Comparison of ENCODE assay signal across 9 cellular contexts in the genomic region with DNA sequence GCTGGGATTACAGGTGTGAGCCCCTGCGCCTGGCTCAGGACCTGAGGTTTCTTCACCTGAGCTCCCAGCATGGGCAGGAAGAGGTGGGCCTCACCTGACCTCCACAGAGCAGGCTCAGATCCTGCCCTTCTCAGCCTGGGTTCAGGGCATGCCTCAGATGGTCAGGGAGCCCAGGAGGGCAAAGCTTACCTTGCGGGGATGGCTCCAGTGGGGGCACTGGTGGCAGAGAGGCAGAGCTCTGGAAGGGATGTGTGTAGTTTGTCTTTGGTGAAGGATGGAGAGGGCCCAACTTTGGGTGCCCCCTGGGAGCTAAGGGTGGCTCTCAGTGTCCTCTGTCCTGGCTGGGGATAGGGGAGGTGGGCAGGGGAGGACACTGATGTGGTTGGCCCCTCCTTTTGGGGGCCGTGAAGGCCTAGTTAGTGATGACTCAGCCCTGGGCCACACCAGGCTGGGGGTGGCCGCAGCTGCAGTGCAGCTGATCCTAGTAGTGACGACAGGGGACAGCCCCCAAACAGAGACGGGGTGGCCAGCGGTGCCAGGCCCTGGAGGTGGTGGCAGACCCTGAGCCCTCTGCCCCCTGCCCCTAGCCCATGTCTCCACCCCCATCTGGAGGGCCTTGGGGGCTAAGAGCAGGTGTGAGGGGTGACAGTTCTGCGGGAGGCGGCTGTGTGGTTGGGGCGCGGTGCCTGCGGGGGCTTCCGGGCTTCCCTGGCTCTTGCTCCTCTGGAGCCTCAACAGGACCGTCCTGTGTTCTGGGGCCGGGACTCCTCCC. TPM values are rescaled to one million over a fixed set of nuclear protein-coding genes. Genes with fewer than 3 reads are reported as not detected.
DNase-seq lines count a peak whose midpoint lies in the region; ATAC-seq and TF ChIP-seq lines count a peak whose summit lies in the region.
"Had no signal": no experiment of that assay in that cellular context is flagged by ENCODE, and none has a peak within 500 bp of the region (broad histone marks: within the 10 kb centered on the region; RNA-seq: fewer than 3 reads in every experiment).

No MANE protein-coding gene starts in this region.

- peak overlapping the region; percentile 70 to 84 (median 78) for H3K9ac ChIP-seq in BLaER1 treated with 17β-estradiol and CSF1 and Interleukin-3, amounts not matched to agents 10 nM and 100 nM
- H3K9ac ChIP-seq in neural progenitor cell, result no peak overlapping the region

- no peak for TF ChIP-seq POLR2A in lower leg skin (IDR thresholded peaks at IDR 0.05)

- H3K4me1 ChIP-seq in BLaER1 treated with 17β-estradiol and CSF1 and Interleukin-3, amounts not matched to agents 10 nM and 100 nM, result peaks cover 70 to 96% (median 90%) of the 10 kb centered on the region in 10 experiments
- peaks cover 7% of the 10 kb centered on the region for H3K4me1 ChIP-seq in neural progenitor cell

- no peaks in the 10 kb centered on the region for H3K79me2 ChIP-seq in neural progenitor cell (ENCODE audit: low read depth)

- H3K4me2 ChIP-seq in BLaER1 treated with 17β-estradiol and CSF1 and Interleukin-3, amounts not matched to agents 10 nM and 100 nM, result peak overlapping the region; percentile 89 to 100 (median 98)
- no peak overlapping the region for H3K4me2 ChIP-seq in neural progenitor cell

- no peak overlapping the region for H3K27ac Mint-ChIP-seq in neural progenitor cell

- H2AFZ ChIP-seq in neural progenitor cell (replicated peaks), result no peak overlapping the region

- intact Hi-C loops in dorsolateral prefrontal cortex (cut with DNase I), result no loop called here
- intact Hi-C loops in lower leg skin (cut with DNase I; ENCODE audit: low total_unique reads), result loop anchor here (10.0 kb wide), 1 partner anchor 52 kb away; no protein-coding TSS in a partner anchor

- WGBS in lower leg skin, 2 donors, result 59 to 62% methylated on average over 5 to 15 of the region's 15 CpGs

- peak overlapping the region; percentile 22 for H3K4me3 Mint-ChIP-seq in neural progenitor cell

- H3K4me1 Mint-ChIP-seq in neural progenitor cell, result peaks cover 6% of the 10 kb centered on the region

- no peaks in the 10 kb centered on the region for H3F3A ChIP-seq in neural progenitor cell (ENCODE audit: low read depth)

- TF ChIP-seq CTCF in dorsolateral prefrontal cortex (IDR thresholded peaks at IDR 0.05 in 54 of 56, conservative IDR thresholded peaks at IDR 0.05 in 2 of 56; ENCODE audit: low read depth in 1 of 56, partially characterized antibody in 56 of 56) (no peak), neural progenitor cell (IDR thresholded peaks at IDR 0.05) (no peak), lower leg skin (IDR thresholded peaks at IDR 0.05) (no peak)

- no peaks in the 10 kb centered on the region for H3K36me3 Mint-ChIP-seq in neural progenitor cell

- H3K36me3 ChIP-seq in BLaER1 treated with 17β-estradiol and CSF1 and Interleukin-3, amounts not matched to agents 10 nM and 100 nM, result peaks cover 0 to 18% (median 0%) of the 10 kb centered on the region in 11 experiments; a peak in 8 of 22 replicates
- H3K36me3 ChIP-seq in neural progenitor cell, result no peaks in the 10 kb centered on the region

- peaks cover 4% of the 10 kb centered on the region for H3K27me3 Mint-ChIP-seq in neural progenitor cell (ENCODE audit: insufficient read depth, low read depth)

- H3K9me3 Mint-ChIP-seq in neural progenitor cell, result no peaks in the 10 kb centered on the region

- ATAC-seq in HG03460 (IDR thresholded peaks at IDR 0.05; ENCODE audit: unreplicated experiment), result no peak

- peaks cover 0 to 47% (median 13%) of the 10 kb centered on the region in 11 experiments; a peak in 15 of 22 replicates for H4K20me1 ChIP-seq in BLaER1 treated with 17β-estradiol and CSF1 and Interleukin-3, amounts not matched to agents 10 nM and 100 nM
- H4K20me1 ChIP-seq in neural progenitor cell (ENCODE audit: low read depth), result peaks cover 5% of the 10 kb centered on the region

- peak overlapping the region; percentile 54 to 82 (median 77) for H3K27ac ChIP-seq in BLaER1 treated with 17β-estradiol and CSF1 and Interleukin-3, amounts not matched to agents 10 nM and 100 nM
- H3K27ac ChIP-seq in dorsolateral prefrontal cortex (peak overlapping the region; percentile 88 to 99 (median 97)), neural progenitor cell (no peak overlapping the region)

- peak in 7 of 10 donors; percentile 48 to 84 (median 70) for DNase-seq in dorsolateral prefrontal cortex
- DNase-seq in neural progenitor cell (ENCODE audit: low spot score), result no peak
- DNase-seq in HCEC 1CT, result no peak
- DNase-seq in lower leg skin (ENCODE audit: low spot score in 2 of 2), result no peak
- DNase-seq: DMS153, islet precursor cell, NCI-H524 treated with DMSO at 0.1 percent for 48 hours had no signal

- no peaks in the 10 kb centered on the region for H3K9me3 ChIP-seq in BLaER1 treated with 17β-estradiol and CSF1 and Interleukin-3, amounts not matched to agents 10 nM and 100 nM (replicated peaks in 1 of 11)
- no peaks in the 10 kb centered on the region for H3K9me3 ChIP-seq in neural progenitor cell (ENCODE audit: low read depth)

- peaks cover 5 to 17% (median 14%) of the 10 kb centered on the region in 11 experiments; a peak in 20 of 22 replicates for H3K27me3 ChIP-seq in BLaER1 treated with 17β-estradiol and CSF1 and Interleukin-3, amounts not matched to agents 10 nM and 100 nM
- no peaks in the 10 kb centered on the region for H3K27me3 ChIP-seq in dorsolateral prefrontal cortex
- H3K27me3 ChIP-seq in neural progenitor cell, result peaks cover 13% of the 10 kb centered on the region

- peak overlapping the region; percentile 39 to 74 (median 58) for H3K4me3 ChIP-seq in BLaER1 treated with 17β-estradiol and CSF1 and Interleukin-3, amounts not matched to agents 10 nM and 100 nM
- H3K4me3 ChIP-seq in dorsolateral prefrontal cortex (peak overlapping the region in 58 of 59 donors; percentile 27 to 67 (median 48)), neural progenitor cell (no peak overlapping the region), lower leg skin (ENCODE audit: low read depth, poor library complexity, severe bottlenecking) (no peak overlapping the region)

RNA-seq across cellular contexts. Expression of a gene that starts 5.8 kb away (rescaled TPM):
- total RNA-seq in dorsolateral prefrontal cortex (100 to 1,000 TPM in 28 of 120 experiments, 10 to 100 TPM in 92; 46.4 to 200 (median 84.6) TPM), neural progenitor cell (ENCODE audit: low replicate concordance) (3.0 and 9.1 TPM in 2 replicates), lower leg skin (10 to 100 TPM; 11.9 to 30.6 (median 27.3) TPM)

RNA-seq across cellular contexts. Expression of a gene that starts 12.9 kb away (rescaled TPM):
- total RNA-seq in dorsolateral prefrontal cortex (1 to 10 TPM in 45 of 120 experiments, under 1 TPM in 23, not detected in 52; 0.43 to 4.3 (median 1.1) TPM), neural progenitor cell (ENCODE audit: low replicate concordance) (0.99 TPM in 1 of 2 replicates, not detected in the other), lower leg skin (1 to 10 TPM in 2 of 4 donors, under 1 TPM in 1, not detected in 1; 0.38 to 3.9 (median 1.6) TPM)

RNA-seq across cellular contexts. Expression of a gene that starts 15.2 kb away (rescaled TPM):
- 10 to 100 TPM; 12.2 to 41.4 (median 26.0) TPM for total RNA-seq in dorsolateral prefrontal cortex
- 26.3 and 43.6 TPM in 2 replicates for total RNA-seq in neural progenitor cell (ENCODE audit: low replicate concordance)
- total RNA-seq in lower leg skin, result 10 to 100 TPM in 3 of 4 donors, 1 to 10 TPM in 1; 5.8 to 29.9 (median 21.5) TPM

RNA-seq across cellular contexts. Expression of a gene that starts 15.3 kb away (rescaled TPM):
- 100 to 1,000 TPM; 129 to 311 (median 193) TPM for total RNA-seq in dorsolateral prefrontal cortex
- 55.1 and 63.4 TPM in 2 replicates for total RNA-seq in neural progenitor cell (ENCODE audit: low replicate concordance)
- 100 to 1,000 TPM in 1 of 4 donors, 10 to 100 TPM in 3; 56.7 to 130 (median 65.1) TPM for total RNA-seq in lower leg skin

RNA-seq across cellular contexts. Expression of a gene that starts 22.9 kb away (rescaled TPM):
- total RNA-seq in dorsolateral prefrontal cortex (10 to 100 TPM; 16.4 to 45.4 (median 29.2) TPM), neural progenitor cell (ENCODE audit: low replicate concordance) (12.7 and 31.2 TPM in 2 replicates), lower leg skin (100 to 1,000 TPM in 2 of 4 donors, 10 to 100 TPM in 2; 56.1 to 117 (median 86.5) TPM)

Comparison
In these comparisons a context has a peak if more than half of its experiments do, and no peak if none do; other contexts are left out.
1. H3K4me3 ChIP-seq: peak in BLaER1 treated with 17β-estradiol and CSF1 and Interleukin-3, amounts not matched to agents 10 nM and 100 nM (10 of 10) and dorsolateral prefrontal cortex (58 of 59); none in neural progenitor cell (single experiment) and lower leg skin (single experiment).
2. DNase-seq: peak in dorsolateral prefrontal cortex (7 of 10); none in neural progenitor cell (single experiment), HCEC 1CT (single experiment) and lower leg skin (0 of 2).